In genomic region chr2:33322099-33322498, GRCh38 we compare ENCODE assay signal across 12 cellular contexts.
DNase-seq lines count a peak whose midpoint lies in the region; ATAC-seq and TF ChIP-seq lines count a peak whose summit lies in the region.
"Had no signal": no experiment of that assay in that cellular context is flagged by ENCODE, and none has a peak within 500 bp of the region (broad histone marks: within the 10 kb centered on the region; RNA-seq: fewer than 3 reads in every experiment).

No MANE protein-coding gene starts in this region.

- POLR2A ChIA-PET in AG04450 (lab: Yijun Ruan, JAX), result interaction anchor here (0.6 to 1.0 kb wide), 2 partner anchors 13 to 188 kb away, joined by 3 read pairs; no protein-coding TSS in a partner anchor

- peaks cover 0 to 4% (median 0%) of the 10 kb centered on the region in 4 donors for H3K4me1 ChIP-seq in right lobe of liver

- TF ChIP-seq POLR2A in right lobe of liver (IDR thresholded peaks at IDR 0.05), result no peak

- TF ChIP-seq CTCF in AG04450 (IDR thresholded peaks at IDR 0.05; ENCODE audit: low read depth, low read length) (no peak), cardiac fibroblast (IDR thresholded peaks at IDR 0.05; ENCODE audit: low read depth, low read length) (no peak), right lobe of liver (IDR thresholded peaks at IDR 0.05) (no peak)

- H3K36me3 ChIP-seq in MG63 (no peaks in the 10 kb centered on the region; the same call in 1 of the 2 replicates), right lobe of liver (no peaks in the 10 kb centered on the region)

- H3K27ac ChIP-seq in AG04450 (ENCODE audit: low read depth, low read length), result no peak overlapping the region
- H3K27ac ChIP-seq in right lobe of liver, result peak overlapping the region in 1 of 3 donors; percentile 4

- intact Hi-C loops in right lobe of liver (cut with DNase I), result no loop called here

- H3K4me3 ChIP-seq in AG04450 (ENCODE audit: low read depth, low read length) (no peak overlapping the region), MG63 (no peak overlapping the region), cardiac fibroblast (replicated peaks in 1 of 2; ENCODE audit: low read depth in 2 of 2, low read length in 2 of 2) (no peak overlapping the region), right lobe of liver (no peak overlapping the region)

- 39% methylated on average over 3 of the region's 3 CpGs for WGBS in right lobe of liver (ENCODE audit: insufficient coverage, low coverage, low lambda C conversion rate, missing lambda C conversion rate)

- ATAC-seq in right lobe of liver (peak; percentile 70 to 88 (median 80)), HG03460 (IDR thresholded peaks at IDR 0.05; ENCODE audit: unreplicated experiment) (no peak)
- ATAC-seq: left colon had no signal

- H3K9me3 ChIP-seq in AG04450 (ENCODE audit: control insufficient read depth, insufficient read depth, low read length) (no peaks in the 10 kb centered on the region), MG63 (no peaks in the 10 kb centered on the region), right lobe of liver (no peaks in the 10 kb centered on the region)

- H3K27me3 ChIP-seq in AG04450 (ENCODE audit: control insufficient read depth, insufficient read depth, low read length) (no peaks in the 10 kb centered on the region), MG63 (no peaks in the 10 kb centered on the region), right lobe of liver (no peaks in the 10 kb centered on the region)

- DNase-seq in AG04450 (ENCODE audit: low read depth, low spot score), result peak; percentile 78
- DNase-seq in MG63, result peak; percentile 38
- peak; percentile 68 to 81 for DNase-seq in cardiac fibroblast (ENCODE audit: low read depth in 2 of 2)
- no peak for DNase-seq in right lobe of liver
- no peak for DNase-seq in NCI-H1092 (lab: John Stamatoyannopoulos, UW)
- DNase-seq in OCI-M1 (lab: John Stamatoyannopoulos, UW), result no peak
- DNase-seq in NCI-H2171 treated with DMSO at 0.1 percent for 48 hours (lab: John Stamatoyannopoulos, UW), result no peak
- DNase-seq: C1 segment of cervical spinal cord; effector CD4-positive, alpha-beta T cell; left colon; NCI-H345 had no signal

- CTCF ChIA-PET in AG04450 (lab: Charles Lee), result interaction anchor here (0.6 to 1.2 kb wide), 2 partner anchors 76 to 261 kb away, joined by 3 read pairs; no protein-coding TSS in a partner anchor

Comparison
In these comparisons a context has a peak if more than half of its experiments do, and no peak if none do; other contexts are left out.
1. DNase-seq: peak in AG04450 (single experiment), MG63 (single experiment) and cardiac fibroblast (2 of 2); none in right lobe of liver (0 of 3), NCI-H1092 (single experiment), OCI-M1 (single experiment) and NCI-H2171 treated with DMSO at 0.1 percent for 48 hours (single experiment).